ENCODE assay signal across 16 cellular contexts in genomic region chr7:149267733-149268132, GRCh38. TPM values are rescaled to one million over a fixed set of nuclear protein-coding genes. Genes with fewer than 3 reads are reported as not detected.
A peak's percentile ranks its signal among the peaks of the same experiment; 100 is the strongest.
DNase-seq lines count a peak whose midpoint lies in the region; ATAC-seq, FAIRE-seq and TF ChIP-seq lines count a peak whose summit lies in the region.
"Had no signal": no experiment of that assay in that cellular context is flagged by ENCODE, and none has a peak within 500 bp of the region (broad histone marks: within the 10 kb centered on the region; RNA-seq: fewer than 3 reads in every experiment).

No MANE protein-coding gene starts in this region.

- H4K8ac ChIP-seq in trophoblast cell (ENCODE audit: low read depth, low read length): no peak overlapping the region

- FAIRE-seq in HepG2 (lab: Jason Lieb, UNC): no peak
- FAIRE-seq: A549, H54 had no signal

- BruUV-seq in HepG2 (replicated peaks; lab: Mats Ljungman, UMichigan): no TSS peak

- intact Hi-C loops in Right ventricle myocardium inferior (cut with DNase I) (no loop called here), Right ventricle myocardium superior (cut with DNase I) (no loop called here), HepG2 (cut with micrococcal nuclease; ENCODE audit: unreplicated experiment) (no loop called here)

- H3K4me3 ChIP-seq in trophoblast cell (ENCODE audit: low read depth, low read length) (peak overlapping the region; percentile 16), HepG2 (replicated peaks in 1 of 3; ENCODE audit: insufficient read depth in 1 of 3, low read depth in 2 of 3, low read length in 3 of 3) (no peak overlapping the region)
- H3K4me3 ChIP-seq: A549, BLaER1, GM23338 had no signal

- DNase-seq in activated CD8-positive, alpha-beta memory T cell treated with anti-CD3 and anti-CD28 coated beads for 24 hours: peak; percentile 42
- DNase-seq in activated CD8-positive, alpha-beta memory T cell treated with anti-CD3 and anti-CD28 coated beads, Interleukin-2, amount 50 U/mL, for 48 hours: no peak
- DNase-seq in Right ventricle myocardium inferior (ENCODE audit: missing footprints): peak; percentile 47
- no peak for DNase-seq in Right ventricle myocardium superior
- no peak for DNase-seq in trophoblast cell
- no peak for DNase-seq in NK-92 treated with Interleukin-12 subunit alpha and Interleukin-12 subunit beta, amount 100 ng/mL, for 24 hours (lab: John Stamatoyannopoulos, UW)
- no peak for DNase-seq in HepG2 (ENCODE audit: low spot score)
- DNase-seq: CD4-positive, alpha-beta memory T cell; DMS79 treated with DMSO at 0.1 percent for 48 hours; GF-D8; HCEC 1CT had no signal

- H3K23ac ChIP-seq in trophoblast cell (ENCODE audit: low read length): no peak overlapping the region

- in situ Hi-C loops in HepG2 (cut with HindIII; ENCODE audit: extremely low pct_ligation_motif_present, low pct_unique_long_range_greater_than_20kb): no loop called here

- H3K14ac ChIP-seq in trophoblast cell (ENCODE audit: low read length): no peak overlapping the region

- H2AFZ ChIP-seq in trophoblast cell (ENCODE audit: insufficient read depth, low read length, poor library complexity) (no peak overlapping the region), HepG2 (ENCODE audit: low read length) (no peak overlapping the region)
- H2AFZ ChIP-seq: GM23338 had no signal

- WGBS in trophoblast cell (ENCODE audit: extremely low coverage, insufficient coverage, insufficient read length): no CpG with 5 or more reads among the region's 8 CpGs
- WGBS in HepG2 (ENCODE audit: low lambda C conversion rate): 98% methylated on average over 8 of the region's 8 CpGs

- H4K12ac ChIP-seq in trophoblast cell (ENCODE audit: low read depth, low read length): no peak overlapping the region

- TF ChIP-seq CTCF in HepG2 (CRISPR knock-in tag; IDR thresholded peaks at IDR 0.05): no peak

- H3K4me1 ChIP-seq in trophoblast cell (ENCODE audit: control insufficient read depth in 1 of 2, insufficient read depth in 2 of 2, low read length in 2 of 2): peaks cover 0 to 4% of the 10 kb centered on the region in 2 experiments
- peaks cover 2% of the 10 kb centered on the region for H3K4me1 ChIP-seq in HepG2 (ENCODE audit: insufficient read depth, low read length)

- no peak for TF ChIP-seq RAD21 in HepG2 (CRISPR knock-in tag; IDR thresholded peaks at IDR 0.05)

- ATAC-seq in Right ventricle myocardium inferior: no peak
- ATAC-seq in Right ventricle myocardium superior (ENCODE audit: poor library complexity): no peak
- no peak for ATAC-seq in HepG2
- ATAC-seq: GM23338 had no signal

- no peaks in the 10 kb centered on the region for H4K20me1 ChIP-seq in HepG2 (ENCODE audit: insufficient read depth, low read length)

- POLR2A ChIA-PET in HepG2 (lab: Yijun Ruan, JAX): no interaction called here

- H2AK5ac ChIP-seq in trophoblast cell (ENCODE audit: low read length): no peak overlapping the region

- H3K36me3 ChIP-seq in trophoblast cell (ENCODE audit: control insufficient read depth in 1 of 2, insufficient read depth in 2 of 2, low read length in 2 of 2): peaks cover 21 to 23% of the 10 kb centered on the region in 2 experiments
- peaks cover 8 to 10% of the 10 kb centered on the region in 2 experiments; a peak in 3 of 5 replicates for H3K36me3 ChIP-seq in HepG2 (replicated peaks in 1 of 2; ENCODE audit: control insufficient read depth in 1 of 2, insufficient read depth in 2 of 2, low read length in 2 of 2)

- H3K18ac ChIP-seq in trophoblast cell (ENCODE audit: low read length): no peak overlapping the region

- no peaks in the 10 kb centered on the region for H3K79me2 ChIP-seq in trophoblast cell (ENCODE audit: control insufficient read depth, insufficient read depth, low read length, poor library complexity)
- H3K79me2 ChIP-seq in HepG2 (ENCODE audit: insufficient read depth, low read length): no peaks in the 10 kb centered on the region

- no peak overlapping the region for H3K27ac ChIP-seq in trophoblast cell (ENCODE audit: low read depth, low read length)
- no peak overlapping the region for H3K27ac ChIP-seq in HepG2 (ENCODE audit: extremely low read length, insufficient read depth, low read length)
- H3K27ac ChIP-seq: 22Rv1, A549, BLaER1 had no signal

- H3K4me2 ChIP-seq in trophoblast cell (ENCODE audit: low read length) (no peak overlapping the region), HepG2 (ENCODE audit: low read depth, low read length) (no peak overlapping the region)
- H3K4me2 ChIP-seq: A549, BLaER1, GM23338 had no signal

- no peak for TF ChIP-seq POLR2A in HepG2 (IDR thresholded peaks at IDR 0.05; ENCODE audit: insufficient read depth in 1 of 2, low read depth in 2 of 2, low read length in 2 of 2)

- H3K4ac ChIP-seq in trophoblast cell (ENCODE audit: low read depth, low read length): no peak overlapping the region

- H2BK120ac ChIP-seq in trophoblast cell (ENCODE audit: insufficient read depth, low read length, poor library complexity): no peak overlapping the region

- TF ChIP-seq EP300 in HepG2 (IDR thresholded peaks at IDR 0.05; ENCODE audit: low read depth in 2 of 2, low read length in 2 of 2) (no peak), HepG2 (CRISPR knock-in tag; IDR thresholded peaks at IDR 0.05; ENCODE audit: borderline replicate concordance) (no peak)

- CTCF ChIA-PET in HepG2 (lab: Yijun Ruan, JAX; ENCODE audit: low intra/inter-chr PET ratio, low total read pairs): no interaction called here

- H3K9ac ChIP-seq in trophoblast cell (ENCODE audit: low read length): no peak overlapping the region
- H3K9ac ChIP-seq in HepG2 (ENCODE audit: insufficient read depth, low read depth, low read length): no peak overlapping the region
- H3K9ac ChIP-seq: BLaER1 had no signal

- H3K9me3 ChIP-seq in trophoblast cell (ENCODE audit: insufficient read depth, low read depth, low read length) (no peaks in the 10 kb centered on the region), HepG2 (ENCODE audit: low read length) (no peaks in the 10 kb centered on the region)
- H3K9me3 ChIP-seq: A549, BLaER1 had no signal

- H3K27me3 ChIP-seq in trophoblast cell (ENCODE audit: insufficient read depth, low read length) (no peaks in the 10 kb centered on the region), HepG2 (ENCODE audit: control insufficient read depth in 1 of 2, insufficient read depth in 2 of 2, low read length in 2 of 2) (no peaks in the 10 kb centered on the region)
- H3K27me3 ChIP-seq: BLaER1 had no signal

- H2BK12ac ChIP-seq in trophoblast cell (ENCODE audit: low read length): no peak overlapping the region

- H2BK5ac ChIP-seq in trophoblast cell (ENCODE audit: low read depth, low read length, poor library complexity): no peak overlapping the region

- no peak overlapping the region for H4K91ac ChIP-seq in trophoblast cell (ENCODE audit: low read depth, low read length)

- no peaks in the 10 kb centered on the region for H3K79me1 ChIP-seq in trophoblast cell (ENCODE audit: low read length)

RNA-seq across cellular contexts. Expression of gene ZNF783, which starts 5.7 kb away (rescaled TPM):
- total RNA-seq in Right ventricle myocardium inferior (4.3 TPM), Right ventricle myocardium superior (4.0 TPM), HepG2 (2016; rRNA removed; fragmentation: Illumina TruSeq; extraction: Trizol) (1.3 and 5.2 TPM in 2 replicates)
- polyA plus RNA-seq in trophoblast cell (2013): 3.8 and 4.0 TPM in 2 replicates
- 0.30 and 0.35 TPM in 2 replicates for total RNA-seq in HepG2 (2016; cell fraction: cytosol; rRNA removed; fragmentation: Illumina TruSeq; extraction: Trizol; ENCODE audit: low read depth)
- total RNA-seq in HepG2 (2016; cell fraction: insoluble cytoplasmic fraction; rRNA removed; fragmentation: Illumina TruSeq; extraction: Trizol): 1.5 and 5.4 TPM in 2 replicates
- total RNA-seq in HepG2 (2016; cell fraction: membrane; rRNA removed; fragmentation: Illumina TruSeq; extraction: Trizol): 0.96 and 1.1 TPM in 2 replicates
- total RNA-seq in HepG2 (2016; cell fraction: nucleus; rRNA removed; fragmentation: Illumina TruSeq; extraction: Trizol): 8.0 TPM in 2 replicates
- polyA plus RNA-seq in HepG2 (2011; rRNA removed): 4.1 and 5.9 TPM in 2 replicates
- polyA plus RNA-seq in HepG2 (2011; cell fraction: cytosol; rRNA removed): 2.4 TPM in 2 replicates
- polyA plus RNA-seq in HepG2 (2011; cell fraction: nucleus; rRNA removed): 44.7 and 47.2 TPM in 2 replicates
- polyA plus RNA-seq in HepG2 (2012): 2.5 and 3.0 TPM in 2 replicates
- 0.17 and 0.22 TPM in 2 replicates for polyA plus RNA-seq in HepG2 (2016; cell fraction: cytosol; fragmentation: Illumina TruSeq; extraction: Trizol; ENCODE audit: low read depth)
- polyA plus RNA-seq in HepG2 (2016; cell fraction: insoluble cytoplasmic fraction; fragmentation: Illumina TruSeq; extraction: Trizol; ENCODE audit: low read depth): 1.4 and 2.5 TPM in 2 replicates
- 0.55 and 0.61 TPM in 2 replicates for polyA plus RNA-seq in HepG2 (2016; cell fraction: membrane; fragmentation: Illumina TruSeq; extraction: Trizol; ENCODE audit: low read depth)
- 19.0 and 21.9 TPM in 2 replicates for polyA plus RNA-seq in HepG2 (2016; cell fraction: nucleus; fragmentation: Illumina TruSeq; extraction: Trizol; ENCODE audit: insufficient read depth, low read depth)
- polyA minus RNA-seq in HepG2 (2011; rRNA and poly(A)+ RNA removed; ENCODE audit: low replicate concordance): 3.0 and 5.9 TPM in 2 replicates
- polyA minus RNA-seq in HepG2 (2011; cell fraction: cytosol; rRNA and poly(A)+ RNA removed): 0.59 and 1.1 TPM in 2 replicates
- 7.3 and 8.1 TPM in 2 replicates for polyA minus RNA-seq in HepG2 (2011; cell fraction: nucleus; rRNA and poly(A)+ RNA removed)

RNA-seq across cellular contexts. Expression of gene ZNF212, which starts 28.3 kb away (rescaled TPM):
- total RNA-seq in Right ventricle myocardium inferior (4.8 TPM), Right ventricle myocardium superior (5.5 TPM), HepG2 (2016; rRNA removed; fragmentation: Illumina TruSeq; extraction: Trizol) (3.8 and 4.3 TPM in 2 replicates)
- 5.5 and 5.8 TPM in 2 replicates for polyA plus RNA-seq in trophoblast cell (2013)
- total RNA-seq in HepG2 (2016; cell fraction: cytosol; rRNA removed; fragmentation: Illumina TruSeq; extraction: Trizol; ENCODE audit: low read depth): 0.40 and 1.1 TPM in 2 replicates
- 3.6 and 4.1 TPM in 2 replicates for total RNA-seq in HepG2 (2016; cell fraction: insoluble cytoplasmic fraction; rRNA removed; fragmentation: Illumina TruSeq; extraction: Trizol)
- total RNA-seq in HepG2 (2016; cell fraction: membrane; rRNA removed; fragmentation: Illumina TruSeq; extraction: Trizol): 1.9 and 2.0 TPM in 2 replicates
- total RNA-seq in HepG2 (2016; cell fraction: nucleus; rRNA removed; fragmentation: Illumina TruSeq; extraction: Trizol): 3.3 and 4.5 TPM in 2 replicates
- polyA plus RNA-seq in HepG2 (2011; rRNA removed): 2.6 and 3.1 TPM in 2 replicates
- polyA plus RNA-seq in HepG2 (2011; cell fraction: cytosol; rRNA removed): 2.1 and 2.3 TPM in 2 replicates
- 11.2 and 11.6 TPM in 2 replicates for polyA plus RNA-seq in HepG2 (2011; cell fraction: nucleus; rRNA removed)
- 3.9 TPM in 2 replicates for polyA plus RNA-seq in HepG2 (2012)
- 0.28 and 0.59 TPM in 2 replicates for polyA plus RNA-seq in HepG2 (2016; cell fraction: cytosol; fragmentation: Illumina TruSeq; extraction: Trizol; ENCODE audit: low read depth)
- polyA plus RNA-seq in HepG2 (2016; cell fraction: insoluble cytoplasmic fraction; fragmentation: Illumina TruSeq; extraction: Trizol; ENCODE audit: low read depth): 4.2 and 5.8 TPM in 2 replicates
- 1.0 and 1.3 TPM in 2 replicates for polyA plus RNA-seq in HepG2 (2016; cell fraction: membrane; fragmentation: Illumina TruSeq; extraction: Trizol; ENCODE audit: low read depth)
- 14.2 and 14.5 TPM in 2 replicates for polyA plus RNA-seq in HepG2 (2016; cell fraction: nucleus; fragmentation: Illumina TruSeq; extraction: Trizol; ENCODE audit: insufficient read depth, low read depth)
- polyA minus RNA-seq in HepG2 (2011; rRNA and poly(A)+ RNA removed; ENCODE audit: low replicate concordance): 4.0 and 4.6 TPM in 2 replicates
- 1.7 and 2.3 TPM in 2 replicates for polyA minus RNA-seq in HepG2 (2011; cell fraction: cytosol; rRNA and poly(A)+ RNA removed)
- 5.2 and 6.1 TPM in 2 replicates for polyA minus RNA-seq in HepG2 (2011; cell fraction: nucleus; rRNA and poly(A)+ RNA removed)

Comparison
In these comparisons a context has a peak if more than half of its experiments do, and no peak if none do; other contexts are left out.
1. DNase-seq: peak in activated CD8-positive, alpha-beta memory T cell treated with anti-CD3 and anti-CD28 coated beads for 24 hours (single experiment) and Right ventricle myocardium inferior (single experiment); none in activated CD8-positive, alpha-beta memory T cell treated with anti-CD3 and anti-CD28 coated beads, Interleukin-2, amount 50 U/mL, for 48 hours (single experiment), Right ventricle myocardium superior (single experiment), trophoblast cell (0 of 2), NK-92 treated with Interleukin-12 subunit alpha and Interleukin-12 subunit beta, amount 100 ng/mL, for 24 hours (single experiment) and HepG2 (single experiment).